14 cellular contexts compared by ENCODE assay signal in the genomic region with DNA sequence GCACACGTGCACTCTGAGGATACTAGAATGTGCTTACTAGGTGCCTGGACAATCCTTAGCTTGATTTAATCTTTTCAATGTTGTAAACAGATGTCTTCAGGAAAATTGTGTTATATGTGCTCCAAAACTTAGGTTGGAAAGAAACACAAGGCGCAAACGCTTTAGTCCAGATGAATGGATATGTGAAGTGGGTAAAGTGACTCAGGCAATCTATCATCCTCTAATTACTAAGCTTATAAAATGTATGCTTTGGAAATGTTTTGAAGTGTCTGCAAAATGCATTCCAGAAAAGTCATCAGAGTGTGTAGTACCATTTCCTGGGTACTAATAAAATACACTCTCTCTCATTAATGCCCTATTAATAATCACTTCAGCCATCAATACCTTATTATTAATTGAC.
DNase-seq lines count a peak whose midpoint lies in the region; ATAC-seq and TF ChIP-seq lines count a peak whose summit lies in the region.
"Had no signal": no experiment of that assay in that cellular context is flagged by ENCODE, and none has a peak within 500 bp of the region (broad histone marks: within the 10 kb centered on the region; RNA-seq: fewer than 3 reads in every experiment).

No MANE protein-coding gene starts in this region.

- no peak overlapping the region for H3K27ac Mint-ChIP-seq in chondrocyte (ENCODE audit: unreplicated experiment)
- H3K27ac Mint-ChIP-seq: B cell; CD4-positive, alpha-beta memory T cell; GM23338; IgD-negative memory B cell had no signal

- H3K4me1 Mint-ChIP-seq in chondrocyte (ENCODE audit: low read depth) = no peaks in the 10 kb centered on the region

- DNase-seq in NCI-H2107 treated with DMSO at 0.1 percent for 48 hours (lab: John Stamatoyannopoulos, UW; ENCODE audit: unreplicated experiment) (peak; percentile 10), NCI-H2107 (lab: John Stamatoyannopoulos, UW) (no peak), NCI-H187 (lab: John Stamatoyannopoulos, UW) (peak; percentile 30 to 59), NCI-H2227 treated with DMSO at 0.1 percent for 48 hours (lab: John Stamatoyannopoulos, UW) (peak; percentile 26), retina (peak; percentile 5), chondrocyte (ENCODE audit: low spot score) (no peak)
- DNase-seq in activated CD4-positive, alpha-beta T cell treated with anti-CD3 and anti-CD28 coated beads, Interleukin-2, amount 50 U/mL, for 1 hour = no peak
- DNase-seq: ACHN; CD4-positive, alpha-beta memory T cell; H7 had no signal

- peaks cover 2% of the 10 kb centered on the region for H3K27me3 Mint-ChIP-seq in chondrocyte (ENCODE audit: low read depth)

- TF ChIP-seq CTCF in chondrocyte (IDR thresholded peaks at IDR 0.05) = no peak

- H3K36me3 Mint-ChIP-seq in chondrocyte (ENCODE audit: low read depth) = peaks cover 1% of the 10 kb centered on the region
- H3K36me3 Mint-ChIP-seq: CD4-positive, alpha-beta memory T cell had no signal

- ATAC-seq in HG02678 (IDR thresholded peaks at IDR 0.05; ENCODE audit: unreplicated experiment) = no peak

- H3K9me3 Mint-ChIP-seq in chondrocyte (ENCODE audit: low read depth) = peaks cover 5% of the 10 kb centered on the region

- H3K4me3 Mint-ChIP-seq in chondrocyte (ENCODE audit: unreplicated experiment) = no peak overlapping the region
- H3K4me3 Mint-ChIP-seq: B cell; CD4-positive, alpha-beta memory T cell; GM23338; IgD-negative memory B cell had no signal

Comparison
In these comparisons a context has a peak if more than half of its experiments do, and no peak if none do; other contexts are left out.
1. DNase-seq: peak in NCI-H2107 treated with DMSO at 0.1 percent for 48 hours (single experiment), NCI-H187 (2 of 2), NCI-H2227 treated with DMSO at 0.1 percent for 48 hours (single experiment) and retina (single experiment); none in NCI-H2107 (single experiment), activated CD4-positive, alpha-beta T cell treated with anti-CD3 and anti-CD28 coated beads, Interleukin-2, amount 50 U/mL, for 1 hour (single experiment) and chondrocyte (single experiment).